Comparison of ENCODE assay signal across 23 cellular contexts in genomic region chr11:73167555-73167954, GRCh38. TPM values are rescaled to one million over a fixed set of nuclear protein-coding genes. Genes with fewer than 3 reads are reported as not detected.
DNase-seq lines count a peak whose midpoint lies in the region; ATAC-seq and TF ChIP-seq lines count a peak whose summit lies in the region.
"Had no signal": no experiment of that assay in that cellular context is flagged by ENCODE, and none has a peak within 500 bp of the region (broad histone marks: within the 10 kb centered on the region; RNA-seq: fewer than 3 reads in every experiment).

No MANE protein-coding gene starts in this region.

- no peaks in the 10 kb centered on the region for H3K4me1 Mint-ChIP-seq in natural killer cell
- H3K4me1 Mint-ChIP-seq: CD8-positive, alpha-beta memory T cell had no signal

- ATAC-seq in heart right ventricle (peak in 7 of 8 donors; percentile 23 to 74 (median 59)), GM19463 (IDR thresholded peaks at IDR 0.05; ENCODE audit: unreplicated experiment) (no peak), natural killer cell (no peak)
- ATAC-seq: SK-N-SH treated with all-trans-retinoic acid at 6 μM for 48 hours had no signal

- no peak overlapping the region for H3K4me3 Mint-ChIP-seq in natural killer cell
- H3K4me3 Mint-ChIP-seq: CD8-positive, alpha-beta memory T cell had no signal

- H3K27ac ChIP-seq in heart right ventricle (peak overlapping the region in 7 of 10 donors; percentile 5 to 75 (median 33)), liver (ENCODE audit: low read depth in 1 of 2, low read length in 2 of 2) (peak overlapping the region; percentile 16 to 43)
- H3K27ac ChIP-seq: BLaER1 treated with 17β-estradiol and CSF1 and Interleukin-3, amounts not matched to agents 10 nM and 100 nM; Peyer's patch had no signal

- no peaks in the 10 kb centered on the region for H3K36me3 Mint-ChIP-seq in natural killer cell

- TF ChIP-seq CTCF in heart right ventricle (IDR thresholded peaks at IDR 0.05) (no peak), liver (IDR thresholded peaks at IDR 0.05; ENCODE audit: low read depth, low read length, missing input control) (no peak), natural killer cell (IDR thresholded peaks at IDR 0.05) (no peak)

- H3K4me3 ChIP-seq in heart right ventricle (no peak overlapping the region), liver (ENCODE audit: low read depth in 1 of 3, low read length in 3 of 3) (no peak overlapping the region)
- H3K4me3 ChIP-seq: BLaER1 treated with 17β-estradiol and CSF1 and Interleukin-3, amounts not matched to agents 10 nM and 100 nM; GM12878; Peyer's patch had no signal

- H3K27me3 Mint-ChIP-seq in natural killer cell (ENCODE audit: low read depth in 2 of 2) = no peaks in the 10 kb centered on the region

- peak in 1 of 2 donors; percentile 27 for DNase-seq in heart right ventricle
- no peak for DNase-seq in cardiac septum (ENCODE audit: low spot score)
- peak; percentile 29 for DNase-seq in dermis blood vessel endothelial cell
- DNase-seq in DMS153 treated with DMSO at 0.1 percent for 48 hours (lab: John Stamatoyannopoulos, UW; ENCODE audit: unreplicated experiment) = no peak
- no peak for DNase-seq in natural killer cell
- no peak for DNase-seq in SHP77 treated with DMSO at 0.1 percent for 48 hours (lab: John Stamatoyannopoulos, UW)
- DNase-seq: 8988T; CD8-positive, alpha-beta memory T cell; DMS79 treated with DMSO at 0.1 percent for 48 hours; IMR-90; Kasumi-1; MM.1S; NCI-H1092 treated with DMSO at 0.1 percent for 48 hours; NCI-H1694; NCI-H510A treated with DMSO at 0.1 percent for 48 hours; Peyer's patch; SHP77 had no signal

- no peaks in the 10 kb centered on the region for H3K9me3 Mint-ChIP-seq in natural killer cell
- H3K9me3 Mint-ChIP-seq: CD8-positive, alpha-beta memory T cell had no signal

- H3K4me1 ChIP-seq in heart right ventricle = peaks cover 0 to 74% (median 47%) of the 10 kb centered on the region in 9 donors
- peaks cover 7 to 36% (median 20%) of the 10 kb centered on the region in 4 donors for H3K4me1 ChIP-seq in liver (ENCODE audit: control insufficient read depth in 4 of 4, insufficient read depth in 4 of 4, low read length in 3 of 4)
- H3K4me1 ChIP-seq: Peyer's patch had no signal

- no peaks in the 10 kb centered on the region for H3K27me3 ChIP-seq in heart right ventricle
- no peaks in the 10 kb centered on the region for H3K27me3 ChIP-seq in liver (ENCODE audit: control insufficient read depth in 4 of 4, insufficient read depth in 4 of 4, low read length in 3 of 4)
- H3K27me3 ChIP-seq: BLaER1 treated with 17β-estradiol and CSF1 and Interleukin-3, amounts not matched to agents 10 nM and 100 nM; Peyer's patch had no signal

- peak; percentile 41 to 55 for TF ChIP-seq RAD21 in liver (IDR thresholded peaks at IDR 0.05)

- H3K9ac ChIP-seq in liver (ENCODE audit: low read depth in 1 of 2, low read length in 2 of 2) = no peak overlapping the region
- H3K9ac ChIP-seq: BLaER1 treated with 17β-estradiol and CSF1 and Interleukin-3, amounts not matched to agents 10 nM and 100 nM had no signal

- H3K9me3 ChIP-seq in heart right ventricle (no peaks in the 10 kb centered on the region), liver (ENCODE audit: control insufficient read depth in 4 of 4, low read length in 3 of 4) (no peaks in the 10 kb centered on the region)
- H3K9me3 ChIP-seq: BLaER1 treated with 17β-estradiol and CSF1 and Interleukin-3, amounts not matched to agents 10 nM and 100 nM; Peyer's patch had no signal

- 32 to 33% methylated on average over 2 of the region's 2 CpGs for WGBS in heart right ventricle, 2 donors
- WGBS in liver = 23% methylated on average over 2 of the region's 2 CpGs

- intact Hi-C loops in heart right ventricle (cut with DNase I) = no loop called here
- intact Hi-C loops in cardiac septum (cut with DNase I) = no loop called here
- intact Hi-C loops in natural killer cell (cut with micrococcal nuclease) = no loop called here

- H3K36me3 ChIP-seq in heart right ventricle (no peaks in the 10 kb centered on the region), liver (ENCODE audit: control insufficient read depth in 4 of 4, insufficient read depth in 3 of 4, low read depth in 1 of 4, low read length in 3 of 4) (no peaks in the 10 kb centered on the region)
- H3K36me3 ChIP-seq: BLaER1 treated with 17β-estradiol and CSF1 and Interleukin-3, amounts not matched to agents 10 nM and 100 nM; Peyer's patch had no signal

- no peak overlapping the region for H3K27ac Mint-ChIP-seq in natural killer cell

TF ChIP-seq in liver, 16 proteins besides CTCF, POLR2A, EP300 and RAD21:
- no peak for TF ChIP-seq ZBTB33 (IDR thresholded peaks at IDR 0.05)
- TF ChIP-seq FOXA1 (IDR thresholded peaks at IDR 0.05) = no peak
- TF ChIP-seq TAF1 (conservative IDR thresholded peaks at IDR 0.05) = peak; percentile 47
- no peak for TF ChIP-seq HNF4G (IDR thresholded peaks at IDR 0.05)
- TF ChIP-seq HNF4A (conservative IDR thresholded peaks at IDR 0.05) = peak; percentile 76 to 79
- TF ChIP-seq MAX (IDR thresholded peaks at IDR 0.05) = peak; percentile 70
- peak; percentile 63 to 68 for TF ChIP-seq RXRA (IDR thresholded peaks at IDR 0.05)
- peak in 1 of 2 donors; percentile 18 for TF ChIP-seq JUND (IDR thresholded peaks at IDR 0.05)
- TF ChIP-seq FOXA2 (IDR thresholded peaks at IDR 0.05) = peak; percentile 7
- peak; percentile 63 for TF ChIP-seq SP1 (IDR thresholded peaks at IDR 0.05)
- TF ChIP-seq EGR1 (IDR thresholded peaks at IDR 0.05; ENCODE audit: low read depth in 2 of 2) = no peak
- TF ChIP-seq YY1 (IDR thresholded peaks at IDR 0.05) = peak; percentile 60
- TF ChIP-seq NR2F2 (IDR thresholded peaks at IDR 0.05) = peak; percentile 98

RNA-seq across cellular contexts. Expression of gene FCHSD2, which starts 25.4 kb away (rescaled TPM):
- total RNA-seq in heart right ventricle (10 to 100 TPM; 28.1 to 48.4 (median 39.0) TPM), cardiac septum (56.6 TPM), dermis blood vessel endothelial cell (18.0 and 27.6 TPM in 2 replicates), liver (10 to 100 TPM; 10.4 to 18.7 TPM), natural killer cell (10 to 100 TPM; 39.4 to 59.1 (median 42.1) TPM)
- polyA plus RNA-seq in heart right ventricle (10 to 100 TPM; 16.1 to 17.1 TPM), liver (1 to 10 TPM; 7.6 to 9.3 TPM)

RNA-seq across cellular contexts. Expression of gene P2RY2, which starts 50.5 kb away (rescaled TPM):
- total RNA-seq in heart right ventricle (10 to 100 TPM in 8 of 10 donors, 1 to 10 TPM in 2; 9.5 to 37.5 (median 12.7) TPM), cardiac septum (13.5 TPM), dermis blood vessel endothelial cell (0.51 and 1.2 TPM in 2 replicates), liver (1 to 10 TPM; 2.4 to 3.7 TPM), natural killer cell (1 to 10 TPM in 1 of 3 donors, under 1 TPM in 2; 0.27 to 1.0 (median 0.90) TPM)
- polyA plus RNA-seq in heart right ventricle (1 to 10 TPM; 7.1 to 8.2 TPM), liver (1 to 10 TPM; 1.8 to 2.0 TPM)
- total RNA-seq: CD8-positive, alpha-beta memory T cell; H4; IMR-90 had no signal
- polyA plus RNA-seq: CD8-positive, alpha-beta memory T cell; IMR-90 had no signal

Comparison
In these comparisons a context has a peak if more than half of its experiments do, and no peak if none do; other contexts are left out.
1. ATAC-seq: peak in heart right ventricle (7 of 8); none in GM19463 (single experiment) and natural killer cell (0 of 3).